Comparison of ENCODE assay signal across 27 cellular contexts in genomic region chr20:17507032-17507431, GRCh38. TPM values are rescaled to one million over a fixed set of nuclear protein-coding genes. Genes with fewer than 3 reads are reported as not detected.
DNase-seq lines count a peak whose midpoint lies in the region; ATAC-seq and TF ChIP-seq lines count a peak whose summit lies in the region.
"Had no signal": no experiment of that assay in that cellular context is flagged by ENCODE, and none has a peak within 500 bp of the region (broad histone marks: within the 10 kb centered on the region; RNA-seq: fewer than 3 reads in every experiment).

No MANE protein-coding gene starts in this region.

- H3K36me3 ChIP-seq in trophoblast cell (ENCODE audit: control insufficient read depth in 1 of 2, insufficient read depth in 2 of 2, low read length in 2 of 2) (no peaks in the 10 kb centered on the region), aorta (ENCODE audit: control insufficient read depth in 1 of 2, insufficient read depth in 2 of 2, low read length in 1 of 2) (no peaks in the 10 kb centered on the region), colonic mucosa (no peaks in the 10 kb centered on the region)
- H3K36me3 ChIP-seq: adrenal gland, brain microvascular endothelial cell, heart right ventricle, lower lobe of right lung, ovary, SJSA1, stomach, tibial nerve had no signal

- H4K8ac ChIP-seq in trophoblast cell (ENCODE audit: low read depth, low read length) = no peak overlapping the region

- intact Hi-C loops in aorta (cut with DNase I) = loop anchor here (5.0 to 10.0 kb wide), 5 partner anchors 288 to 490 kb away; no protein-coding TSS in a partner anchor
- intact Hi-C loops in colonic mucosa (cut with DNase I) = loop anchor here (10.0 kb wide), 2 partner anchors 388 to 488 kb away; no protein-coding TSS in a partner anchor

- no peak for TF ChIP-seq CTCF in colonic mucosa (IDR thresholded peaks at IDR 0.05)

- no peak overlapping the region for H3K27ac ChIP-seq in trophoblast cell (ENCODE audit: low read depth, low read length)
- no peak overlapping the region for H3K27ac ChIP-seq in aorta (ENCODE audit: low read depth in 1 of 2, low read length in 2 of 2)
- no peak overlapping the region for H3K27ac ChIP-seq in colonic mucosa
- H3K27ac ChIP-seq: adrenal gland, brain microvascular endothelial cell, heart right ventricle, lower lobe of right lung, ovary, SJSA1, stomach, tibial nerve had no signal

- H3K27me3 Mint-ChIP-seq in activated naive CD8-positive, alpha-beta T cell treated with anti-CD3 and anti-CD28 coated beads for 36 hours = peaks cover 3% of the 10 kb centered on the region
- peaks cover 5% of the 10 kb centered on the region for H3K27me3 Mint-ChIP-seq in activated naive CD8-positive, alpha-beta T cell treated with anti-CD3 and anti-CD28 coated beads, Interleukin-2, amount 50 U/mL, for 24 hours
- H3K27me3 Mint-ChIP-seq in activated T-helper 17 cell treated with anti-CD3 and anti-CD28 coated beads, Interleukin-2, amount 50 U/mL, for 72 hours = no peaks in the 10 kb centered on the region

- DNase-seq in activated naive CD8-positive, alpha-beta T cell treated with anti-CD3 and anti-CD28 coated beads for 36 hours = no peak
- no peak for DNase-seq in activated naive CD8-positive, alpha-beta T cell treated with anti-CD3 and anti-CD28 coated beads, Interleukin-2, amount 50 U/mL, for 24 hours
- peak; percentile 21 for DNase-seq in SW480 (ENCODE audit: low spot score)
- peak; percentile 91 to 98 for DNase-seq in trophoblast cell
- no peak for DNase-seq in SW 1271 (lab: John Stamatoyannopoulos, UW)
- DNase-seq in aorta = no peak
- DNase-seq in colonic mucosa = no peak
- DNase-seq: activated gamma-delta T cell treated with Interleukin-2 at 50 U/mL for 16 hours, adrenal gland, brain microvascular endothelial cell, COR-L47, H7, heart right ventricle, IMR-90, lower lobe of right lung, NCI-H1048, NCI-H1930, NCI-H526, ovary, retina, stomach had no signal

- no peak overlapping the region for H2AK5ac ChIP-seq in trophoblast cell (ENCODE audit: low read length)

- H3K4me1 ChIP-seq in trophoblast cell (ENCODE audit: control insufficient read depth in 1 of 2, insufficient read depth in 2 of 2, low read length in 2 of 2) (peaks cover 0 to 4% of the 10 kb centered on the region in 2 experiments), aorta (ENCODE audit: control insufficient read depth in 1 of 2, insufficient read depth in 2 of 2, low read length in 2 of 2) (no peaks in the 10 kb centered on the region), colonic mucosa (no peaks in the 10 kb centered on the region)

- H2BK5ac ChIP-seq in trophoblast cell (ENCODE audit: low read depth, low read length, poor library complexity) = no peak overlapping the region

- no peaks in the 10 kb centered on the region for H3K79me1 ChIP-seq in trophoblast cell (ENCODE audit: low read length)

- no peak overlapping the region for H2AFZ ChIP-seq in trophoblast cell (ENCODE audit: insufficient read depth, low read length, poor library complexity)

- H4K91ac ChIP-seq in trophoblast cell (ENCODE audit: low read depth, low read length) = no peak overlapping the region

- no peak overlapping the region for H2BK12ac ChIP-seq in trophoblast cell (ENCODE audit: low read length)

- peaks cover 2% of the 10 kb centered on the region for H3K79me2 ChIP-seq in trophoblast cell (ENCODE audit: control insufficient read depth, insufficient read depth, low read length, poor library complexity)

- peak overlapping the region; percentile 51 for H3K27ac Mint-ChIP-seq in activated naive CD8-positive, alpha-beta T cell treated with anti-CD3 and anti-CD28 coated beads for 36 hours
- H3K27ac Mint-ChIP-seq in activated naive CD8-positive, alpha-beta T cell treated with anti-CD3 and anti-CD28 coated beads, Interleukin-2, amount 50 U/mL, for 24 hours = no peak overlapping the region
- H3K27ac Mint-ChIP-seq in activated T-helper 17 cell treated with anti-CD3 and anti-CD28 coated beads, Interleukin-2, amount 50 U/mL, for 72 hours = no peak overlapping the region
- H3K27ac Mint-ChIP-seq: nephron, WTC11 had no signal

- no peak overlapping the region for H3K4ac ChIP-seq in trophoblast cell (ENCODE audit: low read depth, low read length)

- WGBS in trophoblast cell (ENCODE audit: extremely low coverage, insufficient coverage, insufficient read length) = no CpG with 5 or more reads among the region's 2 CpGs
- WGBS in aorta, 2 donors = 93 to 100% methylated on average over 2 of the region's 2 CpGs

- H3K14ac ChIP-seq in trophoblast cell (ENCODE audit: low read length) = no peak overlapping the region

- no peak overlapping the region for H3K4me3 Mint-ChIP-seq in activated naive CD8-positive, alpha-beta T cell treated with anti-CD3 and anti-CD28 coated beads for 36 hours
- H3K4me3 Mint-ChIP-seq in activated naive CD8-positive, alpha-beta T cell treated with anti-CD3 and anti-CD28 coated beads, Interleukin-2, amount 50 U/mL, for 24 hours = no peak overlapping the region
- H3K4me3 Mint-ChIP-seq in activated T-helper 17 cell treated with anti-CD3 and anti-CD28 coated beads, Interleukin-2, amount 50 U/mL, for 72 hours = peak overlapping the region; percentile 83
- H3K4me3 Mint-ChIP-seq: WTC11 had no signal

- no peak overlapping the region for H3K23ac ChIP-seq in trophoblast cell (ENCODE audit: low read length)

- H3K4me2 ChIP-seq in trophoblast cell (ENCODE audit: low read length) = no peak overlapping the region

- no peak overlapping the region for H4K12ac ChIP-seq in trophoblast cell (ENCODE audit: low read depth, low read length)

- H3K18ac ChIP-seq in trophoblast cell (ENCODE audit: low read length) = no peak overlapping the region

- H3K4me1 Mint-ChIP-seq in activated naive CD8-positive, alpha-beta T cell treated with anti-CD3 and anti-CD28 coated beads for 36 hours = peaks cover 35% of the 10 kb centered on the region
- H3K4me1 Mint-ChIP-seq in activated naive CD8-positive, alpha-beta T cell treated with anti-CD3 and anti-CD28 coated beads, Interleukin-2, amount 50 U/mL, for 24 hours = peaks cover 45% of the 10 kb centered on the region
- H3K4me1 Mint-ChIP-seq in activated T-helper 17 cell treated with anti-CD3 and anti-CD28 coated beads, Interleukin-2, amount 50 U/mL, for 72 hours = peaks cover 27% of the 10 kb centered on the region

- no peak for ATAC-seq in activated naive CD8-positive, alpha-beta T cell treated with anti-CD3 and anti-CD28 coated beads, Interleukin-2, amount 50 U/mL, for 24 hours
- no peak for ATAC-seq in activated T-helper 17 cell treated with anti-CD3 and anti-CD28 coated beads, Interleukin-2, amount 50 U/mL, for 72 hours (replicated peaks)
- ATAC-seq in aorta (ENCODE audit: low FRiP score) = no peak
- ATAC-seq: heart right ventricle, lower lobe of right lung, WTC11 had no signal

- H3K27me3 ChIP-seq in trophoblast cell (ENCODE audit: insufficient read depth, low read length) (no peaks in the 10 kb centered on the region), aorta (ENCODE audit: control insufficient read depth in 1 of 2, insufficient read depth in 2 of 2, low read length in 1 of 2) (no peaks in the 10 kb centered on the region), colonic mucosa (no peaks in the 10 kb centered on the region)
- H3K27me3 ChIP-seq: adrenal gland, brain microvascular endothelial cell, heart right ventricle, ovary, SJSA1, stomach, tibial nerve had no signal

- H3K36me3 Mint-ChIP-seq in activated naive CD8-positive, alpha-beta T cell treated with anti-CD3 and anti-CD28 coated beads for 36 hours = no peaks in the 10 kb centered on the region
- H3K36me3 Mint-ChIP-seq in activated naive CD8-positive, alpha-beta T cell treated with anti-CD3 and anti-CD28 coated beads, Interleukin-2, amount 50 U/mL, for 24 hours (ENCODE audit: low read depth) = no peaks in the 10 kb centered on the region
- H3K36me3 Mint-ChIP-seq in activated T-helper 17 cell treated with anti-CD3 and anti-CD28 coated beads, Interleukin-2, amount 50 U/mL, for 72 hours (ENCODE audit: low read depth) = no peaks in the 10 kb centered on the region
- H3K36me3 Mint-ChIP-seq: WTC11 had no signal

- no peaks in the 10 kb centered on the region for H3K9me3 Mint-ChIP-seq in activated naive CD8-positive, alpha-beta T cell treated with anti-CD3 and anti-CD28 coated beads for 36 hours
- H3K9me3 Mint-ChIP-seq in activated naive CD8-positive, alpha-beta T cell treated with anti-CD3 and anti-CD28 coated beads, Interleukin-2, amount 50 U/mL, for 24 hours = no peaks in the 10 kb centered on the region
- H3K9me3 Mint-ChIP-seq in activated T-helper 17 cell treated with anti-CD3 and anti-CD28 coated beads, Interleukin-2, amount 50 U/mL, for 72 hours = no peaks in the 10 kb centered on the region
- H3K9me3 Mint-ChIP-seq: nephron, WTC11 had no signal

- H3K9me3 ChIP-seq in trophoblast cell (ENCODE audit: insufficient read depth, low read depth, low read length) (no peaks in the 10 kb centered on the region), aorta (ENCODE audit: control insufficient read depth, low read length) (no peaks in the 10 kb centered on the region), colonic mucosa (no peaks in the 10 kb centered on the region)
- H3K9me3 ChIP-seq: adrenal gland, heart right ventricle, lower lobe of right lung, ovary, SJSA1, stomach, tibial nerve had no signal

- no peak overlapping the region for H2BK120ac ChIP-seq in trophoblast cell (ENCODE audit: insufficient read depth, low read length, poor library complexity)

- H3K9ac ChIP-seq in trophoblast cell (ENCODE audit: low read length) (no peak overlapping the region), colonic mucosa (ENCODE audit: low read depth in 2 of 2, low read length in 2 of 2) (no peak overlapping the region)

- H3K4me3 ChIP-seq in trophoblast cell (ENCODE audit: low read depth, low read length) = no peak overlapping the region
- H3K4me3 ChIP-seq in aorta (ENCODE audit: low read length in 2 of 2) = no peak overlapping the region
- no peak overlapping the region for H3K4me3 ChIP-seq in colonic mucosa
- H3K4me3 ChIP-seq: adrenal gland, heart right ventricle, lower lobe of right lung, ovary, SJSA1, skin epidermis, stomach, tibial nerve had no signal

RNA-seq across cellular contexts. Expression of gene BFSP1, which starts 24.1 kb away (rescaled TPM):
- under 1 TPM; 0.18 to 0.64 TPM for total RNA-seq in activated naive CD8-positive, alpha-beta T cell treated with anti-CD3 and anti-CD28 coated beads for 36 hours
- total RNA-seq in activated T-helper 17 cell treated with anti-CD3 and anti-CD28 coated beads, Interleukin-2, amount 50 U/mL, for 72 hours = under 1 TPM; 0.48 to 0.58 TPM
- 2.2 and 2.7 TPM in 2 replicates for polyA plus RNA-seq in trophoblast cell (2013)
- total RNA-seq in aorta (1 to 10 TPM; 1.5 to 2.6 TPM), colonic mucosa (under 1 TPM; 0.50 to 0.59 TPM)
- 1 to 10 TPM; 2.4 to 9.9 TPM for polyA plus RNA-seq in aorta

Comparison
In these comparisons a context has a peak if more than half of its experiments do, and no peak if none do; other contexts are left out.
1. DNase-seq: peak in SW480 (single experiment) and trophoblast cell (2 of 2); none in activated naive CD8-positive, alpha-beta T cell treated with anti-CD3 and anti-CD28 coated beads for 36 hours (single experiment), activated naive CD8-positive, alpha-beta T cell treated with anti-CD3 and anti-CD28 coated beads, Interleukin-2, amount 50 U/mL, for 24 hours (single experiment), SW 1271 (0 of 2), aorta (0 of 2) and colonic mucosa (single experiment).